36 cellular contexts compared by ENCODE assay signal in the genomic region with DNA sequence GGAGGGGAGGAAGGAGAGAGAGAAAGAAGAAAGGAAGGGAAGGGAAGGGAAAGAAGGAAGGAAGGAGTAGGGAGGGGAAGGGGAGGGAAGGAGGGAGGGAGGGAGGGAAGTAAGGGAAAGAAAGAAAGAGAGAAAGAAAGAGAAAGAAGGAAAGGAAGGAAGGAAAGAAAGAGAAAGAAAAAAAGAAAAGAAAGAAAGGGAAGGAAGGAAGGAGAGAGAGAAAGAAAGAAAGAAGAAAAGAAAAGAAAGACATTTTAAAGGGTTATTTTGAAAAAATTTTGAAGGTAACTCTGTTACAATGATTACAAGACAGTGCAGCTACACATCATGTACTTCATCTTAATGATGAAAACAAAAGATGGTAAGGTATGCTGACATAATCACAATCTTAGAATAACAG. TPM values are rescaled to one million over a fixed set of nuclear protein-coding genes. Genes with fewer than 3 reads are reported as not detected.
"Had no signal": no experiment of that assay in that cellular context is flagged by ENCODE, and none has a peak within 500 bp of the region (broad histone marks: within the 10 kb centered on the region; RNA-seq: fewer than 3 reads in every experiment).

No MANE protein-coding gene starts in this region.

- H3K36me3 ChIP-seq: MG63 had no signal

- H3K4me3 ChIP-seq: MG63 had no signal

- H3K9me3 ChIP-seq: MG63 had no signal

- DNase-seq: Karpas-422, Kasumi-1, MG63, MM.1S, MV-4-11, NCI-H1048, NCI-H1092, NCI-H1092 treated with DMSO at 0.1 percent for 48 hours, NCI-H1105, NCI-H1105 treated with DMSO at 0.1 percent for 48 hours, NCI-H1417, NCI-H1417 treated with DMSO at 0.1 percent for 48 hours, NCI-H1436, NCI-H1436 treated with DMSO at 0.1 percent for 48 hours, NCI-H146, NCI-H1694, NCI-H1694 treated with DMSO at 0.1 percent for 48 hours, NCI-H187, NCI-H187 treated with DMSO at 0.1 percent for 48 hours, NCI-H1930, NCI-H2029, NCI-H2029 treated with DMSO at 0.1 percent for 48 hours, NCI-H2081, NCI-H2081 treated with DMSO at 0.1 percent for 48 hours, NCI-H2107, NCI-H2171, NCI-H2171 treated with DMSO at 0.1 percent for 48 hours, NCI-H2227 treated with DMSO at 0.1 percent for 48 hours, NCI-H226, NCI-H345, NCI-H446, NCI-H446 treated with DMSO at 0.1 percent for 48 hours, NCI-H510A, NCI-H510A treated with DMSO at 0.1 percent for 48 hours, NCI-H524 had no signal

RNA-seq across cellular contexts. Expression of a gene that starts 3.9 kb away (rescaled TPM):
- total RNA-seq: MCF 10A had no signal
